1 cellular context compared by ENCODE assay signal in the genomic region with DNA sequence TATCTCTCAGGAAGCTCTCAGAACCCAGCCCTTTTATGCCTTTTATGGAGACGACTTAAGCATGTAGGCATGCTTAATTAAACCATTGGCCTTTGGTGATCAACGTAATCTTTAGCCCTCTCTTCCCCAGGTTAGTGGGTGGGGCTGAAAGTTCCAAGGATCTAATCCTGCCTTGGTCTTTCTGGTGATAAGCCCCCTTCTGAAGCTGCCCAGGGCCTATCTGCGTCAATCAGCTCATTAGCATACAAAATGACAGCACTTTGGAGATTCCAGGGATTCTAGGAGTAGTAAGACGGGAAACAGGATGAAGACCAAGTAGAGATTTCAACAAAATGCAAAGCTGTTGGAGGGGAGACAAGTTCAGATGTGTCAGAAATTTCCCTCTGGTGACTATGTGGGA.
TF ChIP-seq lines count a peak whose summit lies in the region.

No MANE protein-coding gene starts in this region.

TF ChIP-seq in WTC11, 78 proteins besides CTCF, POLR2A, EP300 and RAD21:
- TF ChIP-seq SMAD4 (CRISPR knock-in tag; IDR thresholded peaks at IDR 0.05) (no peak), ZNF232 (CRISPR knock-in tag; IDR thresholded peaks at IDR 0.05) (no peak), TEAD1 (CRISPR knock-in tag; IDR thresholded peaks at IDR 0.05) (no peak), EMX1 (CRISPR knock-in tag; IDR thresholded peaks at IDR 0.05) (no peak), RORB (CRISPR knock-in tag; IDR thresholded peaks at IDR 0.05) (no peak), FOXP1 (CRISPR knock-in tag; IDR thresholded peaks at IDR 0.05; ENCODE audit: borderline replicate concordance) (no peak), ZNF121 (CRISPR knock-in tag; IDR thresholded peaks at IDR 0.05) (no peak), CREB1 (CRISPR knock-in tag; IDR thresholded peaks at IDR 0.05) (no peak), NR1H2 (CRISPR knock-in tag; IDR thresholded peaks at IDR 0.05) (no peak), KAT7 (CRISPR knock-in tag; IDR thresholded peaks at IDR 0.05; ENCODE audit: borderline replicate concordance) (no peak)
- TF ChIP-seq, protein P1, sequence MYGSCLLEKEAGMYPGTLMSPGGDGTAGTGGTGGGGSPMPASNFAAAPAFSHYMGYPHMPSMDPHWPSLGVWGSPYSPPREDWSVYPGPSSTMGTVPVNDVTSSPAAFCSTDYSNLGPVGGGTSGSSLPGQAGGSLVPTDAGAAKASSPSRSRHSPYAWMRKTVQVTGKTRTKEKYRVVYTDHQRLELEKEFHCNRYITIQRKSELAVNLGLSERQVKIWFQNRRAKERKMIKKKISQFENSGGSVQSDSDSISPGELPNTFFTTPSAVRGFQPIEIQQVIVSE (CRISPR knock-in tag; IDR thresholded peaks at IDR 0.05; ENCODE audit: borderline replicate concordance), result no peak
- TF ChIP-seq, protein P2, sequence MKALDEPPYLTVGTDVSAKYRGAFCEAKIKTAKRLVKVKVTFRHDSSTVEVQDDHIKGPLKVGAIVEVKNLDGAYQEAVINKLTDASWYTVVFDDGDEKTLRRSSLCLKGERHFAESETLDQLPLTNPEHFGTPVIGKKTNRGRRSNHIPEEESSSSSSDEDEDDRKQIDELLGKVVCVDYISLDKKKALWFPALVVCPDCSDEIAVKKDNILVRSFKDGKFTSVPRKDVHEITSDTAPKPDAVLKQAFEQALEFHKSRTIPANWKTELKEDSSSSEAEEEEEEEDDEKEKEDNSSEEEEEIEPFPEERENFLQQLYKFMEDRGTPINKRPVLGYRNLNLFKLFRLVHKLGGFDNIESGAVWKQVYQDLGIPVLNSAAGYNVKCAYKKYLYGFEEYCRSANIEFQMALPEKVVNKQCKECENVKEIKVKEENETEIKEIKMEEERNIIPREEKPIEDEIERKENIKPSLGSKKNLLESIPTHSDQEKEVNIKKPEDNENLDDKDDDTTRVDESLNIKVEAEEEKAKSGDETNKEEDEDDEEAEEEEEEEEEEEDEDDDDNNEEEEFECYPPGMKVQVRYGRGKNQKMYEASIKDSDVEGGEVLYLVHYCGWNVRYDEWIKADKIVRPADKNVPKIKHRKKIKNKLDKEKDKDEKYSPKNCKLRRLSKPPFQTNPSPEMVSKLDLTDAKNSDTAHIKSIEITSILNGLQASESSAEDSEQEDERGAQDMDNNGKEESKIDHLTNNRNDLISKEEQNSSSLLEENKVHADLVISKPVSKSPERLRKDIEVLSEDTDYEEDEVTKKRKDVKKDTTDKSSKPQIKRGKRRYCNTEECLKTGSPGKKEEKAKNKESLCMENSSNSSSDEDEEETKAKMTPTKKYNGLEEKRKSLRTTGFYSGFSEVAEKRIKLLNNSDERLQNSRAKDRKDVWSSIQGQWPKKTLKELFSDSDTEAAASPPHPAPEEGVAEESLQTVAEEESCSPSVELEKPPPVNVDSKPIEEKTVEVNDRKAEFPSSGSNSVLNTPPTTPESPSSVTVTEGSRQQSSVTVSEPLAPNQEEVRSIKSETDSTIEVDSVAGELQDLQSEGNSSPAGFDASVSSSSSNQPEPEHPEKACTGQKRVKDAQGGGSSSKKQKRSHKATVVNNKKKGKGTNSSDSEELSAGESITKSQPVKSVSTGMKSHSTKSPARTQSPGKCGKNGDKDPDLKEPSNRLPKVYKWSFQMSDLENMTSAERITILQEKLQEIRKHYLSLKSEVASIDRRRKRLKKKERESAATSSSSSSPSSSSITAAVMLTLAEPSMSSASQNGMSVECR (CRISPR knock-in tag; IDR thresholded peaks at IDR 0.05; ENCODE audit: borderline replicate concordance), result no peak
- TF ChIP-seq, protein P3, sequence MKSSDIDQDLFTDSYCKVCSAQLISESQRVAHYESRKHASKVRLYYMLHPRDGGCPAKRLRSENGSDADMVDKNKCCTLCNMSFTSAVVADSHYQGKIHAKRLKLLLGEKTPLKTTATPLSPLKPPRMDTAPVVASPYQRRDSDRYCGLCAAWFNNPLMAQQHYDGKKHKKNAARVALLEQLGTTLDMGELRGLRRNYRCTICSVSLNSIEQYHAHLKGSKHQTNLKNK (CRISPR knock-in tag; IDR thresholded peaks at IDR 0.05), result no peak
